8 cellular contexts compared by ENCODE assay signal in the genomic region with DNA sequence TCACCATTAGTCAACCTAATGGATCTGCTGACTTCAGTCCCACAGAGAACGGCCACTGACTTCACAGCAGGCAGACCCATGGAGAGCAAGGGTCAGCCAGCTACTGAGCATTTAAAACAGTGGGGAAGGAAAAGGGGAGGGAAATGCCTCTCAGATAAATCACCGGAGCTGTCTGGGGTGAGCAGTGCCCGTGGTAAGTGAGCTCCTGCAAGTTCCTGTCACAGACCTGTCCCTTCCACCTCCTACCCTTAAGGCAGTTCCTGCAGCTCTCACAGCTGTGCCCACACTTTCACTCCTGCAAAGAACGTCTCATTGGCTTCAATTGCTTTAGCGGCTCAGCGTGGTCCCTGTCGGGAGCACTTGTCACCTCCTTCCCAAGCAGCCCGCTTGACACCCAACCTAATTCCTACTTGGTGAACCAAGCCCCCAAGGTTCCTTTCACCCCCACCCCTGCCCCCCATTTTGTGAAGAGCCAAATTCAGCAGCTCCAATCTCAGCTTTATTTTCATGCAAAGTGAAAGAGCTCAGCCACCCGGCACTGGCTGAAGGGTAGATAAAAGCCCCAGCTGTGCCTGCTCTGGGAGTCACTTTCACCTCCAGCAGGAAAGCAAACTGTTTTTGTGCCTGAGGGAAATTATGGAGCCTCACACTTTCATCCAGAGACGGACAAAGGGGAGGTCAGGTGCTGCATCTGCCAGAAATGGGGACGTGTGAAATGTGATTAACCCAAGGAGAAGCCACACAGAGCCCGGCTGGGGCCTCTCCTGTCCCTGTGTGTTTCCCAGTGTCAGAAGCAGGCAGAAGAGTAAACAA.
DNase-seq lines count a peak whose midpoint lies in the region; ATAC-seq, FAIRE-seq and TF ChIP-seq lines count a peak whose summit lies in the region.

No MANE protein-coding gene starts in this region.

- H3K9me3 Mint-ChIP-seq in Calu3 (ENCODE audit: low read depth, unreplicated experiment) = peaks cover 4% of the 10 kb centered on the region
- no peaks in the 10 kb centered on the region for H3K9me3 Mint-ChIP-seq in astrocyte (ENCODE audit: unreplicated experiment)
- peaks cover 19% of the 10 kb centered on the region for H3K9me3 Mint-ChIP-seq in stimulated activated naive CD8-positive, alpha-beta T cell treated with anti-CD3 and anti-CD28 coated beads, Interleukin-15, Interleukin-2, amounts not matched to agents 100 ng/mL and 50 ng/mL, for 24 hours

- peak overlapping the region; percentile 17 for H3K4me3 ChIP-seq in astrocyte (ENCODE audit: insufficient read depth, low read depth, low read length)
- H3K4me3 ChIP-seq in kidney (ENCODE audit: low read length in 2 of 2) = peak overlapping the region; percentile 54 to 57

- FAIRE-seq in astrocyte (lab: Jason Lieb, UNC) = no peak
- FAIRE-seq in kidney (lab: Jason Lieb, UNC) = no peak

- no peaks in the 10 kb centered on the region for H3K27me3 ChIP-seq in astrocyte (ENCODE audit: insufficient read depth, low read length)

- H3K4me1 Mint-ChIP-seq in Calu3 (ENCODE audit: low read depth, unreplicated experiment) (peaks cover 8% of the 10 kb centered on the region), astrocyte (ENCODE audit: low read depth, unreplicated experiment) (peaks cover 51% of the 10 kb centered on the region)
- H3K4me1 Mint-ChIP-seq in stimulated activated naive CD8-positive, alpha-beta T cell treated with anti-CD3 and anti-CD28 coated beads, Interleukin-15, Interleukin-2, amounts not matched to agents 100 ng/mL and 50 ng/mL, for 24 hours (ENCODE audit: low read depth) = peaks cover 31% of the 10 kb centered on the region

- H3K36me3 Mint-ChIP-seq in Calu3 (ENCODE audit: insufficient read depth, unreplicated experiment) = no peaks in the 10 kb centered on the region
- no peaks in the 10 kb centered on the region for H3K36me3 Mint-ChIP-seq in astrocyte (ENCODE audit: low read depth, unreplicated experiment)
- no peaks in the 10 kb centered on the region for H3K36me3 Mint-ChIP-seq in stimulated activated naive CD8-positive, alpha-beta T cell treated with anti-CD3 and anti-CD28 coated beads, Interleukin-15, Interleukin-2, amounts not matched to agents 100 ng/mL and 50 ng/mL, for 24 hours (ENCODE audit: low read depth)

- TF ChIP-seq CTCF in Calu3 (IDR thresholded peaks at IDR 0.05; ENCODE audit: unreplicated experiment) (no peak), astrocyte (IDR thresholded peaks at IDR 0.05; ENCODE audit: insufficient read depth, low read depth, low read length) (no peak), kidney (IDR thresholded peaks at IDR 0.05; ENCODE audit: borderline replicate concordance, extremely low read depth, insufficient read depth) (no peak)

- intact Hi-C loops in Calu3 (cut with micrococcal nuclease; ENCODE audit: unreplicated experiment) (no loop called here), kidney (cut with DNase I) (no loop called here)

- no TSS peak for BruUV-seq in Calu3 (replicated peaks; lab: Mats Ljungman, UMichigan)

- H3K4me1 ChIP-seq in astrocyte (ENCODE audit: insufficient read depth, low read length) (peaks cover 16% of the 10 kb centered on the region), kidney (ENCODE audit: control insufficient read depth in 1 of 2, insufficient read depth in 1 of 2, low read depth in 1 of 2, low read length in 2 of 2) (peaks cover 0 to 4% of the 10 kb centered on the region in 2 donors)

- peak overlapping the region; percentile 62 for H2AFZ ChIP-seq in astrocyte (ENCODE audit: low read depth, low read length)

- H3K27ac ChIP-seq in astrocyte (ENCODE audit: low read depth, low read length) (no peak overlapping the region), kidney (ENCODE audit: low read depth in 2 of 2, low read length in 2 of 2) (no peak overlapping the region)

- DNase-seq in Calu3 (peak; percentile 6), NCI-H2081 (lab: John Stamatoyannopoulos, UW) (peak; percentile 69 to 82), astrocyte (ENCODE audit: low read depth) (peak; percentile 33), kidney (peak; percentile 42), NCI-H1930 (lab: John Stamatoyannopoulos, UW) (no peak), NCI-H2171 (lab: John Stamatoyannopoulos, UW) (no peak)

- H3K79me2 ChIP-seq in astrocyte (ENCODE audit: insufficient read depth, low read length) = no peaks in the 10 kb centered on the region

- H3K27me3 Mint-ChIP-seq in Calu3 (ENCODE audit: unreplicated experiment) = peaks cover 15% of the 10 kb centered on the region
- no peaks in the 10 kb centered on the region for H3K27me3 Mint-ChIP-seq in astrocyte (ENCODE audit: low read depth, unreplicated experiment)
- no peaks in the 10 kb centered on the region for H3K27me3 Mint-ChIP-seq in stimulated activated naive CD8-positive, alpha-beta T cell treated with anti-CD3 and anti-CD28 coated beads, Interleukin-15, Interleukin-2, amounts not matched to agents 100 ng/mL and 50 ng/mL, for 24 hours

- peak; percentile 81 for ATAC-seq in GM21526 (IDR thresholded peaks at IDR 0.05; ENCODE audit: low FRiP score, unreplicated experiment)

- H3K9me3 ChIP-seq in astrocyte (ENCODE audit: insufficient read depth, low read depth, low read length) (no peaks in the 10 kb centered on the region), kidney (ENCODE audit: control insufficient read depth in 1 of 2, low read length in 2 of 2) (no peaks in the 10 kb centered on the region)

- H3K4me2 ChIP-seq in astrocyte (ENCODE audit: low read length) = peak overlapping the region; percentile 79

- peak overlapping the region; percentile 56 for H3K4me3 Mint-ChIP-seq in Calu3 (ENCODE audit: low read depth, unreplicated experiment)
- H3K4me3 Mint-ChIP-seq in astrocyte (ENCODE audit: unreplicated experiment) = peak overlapping the region; percentile 43
- peak overlapping the region; percentile 68 for H3K4me3 Mint-ChIP-seq in stimulated activated naive CD8-positive, alpha-beta T cell treated with anti-CD3 and anti-CD28 coated beads, Interleukin-15, Interleukin-2, amounts not matched to agents 100 ng/mL and 50 ng/mL, for 24 hours

- no peaks in the 10 kb centered on the region for H4K20me1 ChIP-seq in astrocyte (ENCODE audit: insufficient read depth, low read length)

- H3K9ac ChIP-seq in astrocyte (ENCODE audit: low read length) (peak overlapping the region; percentile 16), kidney (ENCODE audit: low read length in 2 of 2) (peak overlapping the region in 1 of 2 donors; percentile 15)

- H3K27ac Mint-ChIP-seq in Calu3 (ENCODE audit: unreplicated experiment) (no peak overlapping the region), astrocyte (ENCODE audit: unreplicated experiment) (peak overlapping the region; percentile 99)
- H3K27ac Mint-ChIP-seq in stimulated activated naive CD8-positive, alpha-beta T cell treated with anti-CD3 and anti-CD28 coated beads, Interleukin-15, Interleukin-2, amounts not matched to agents 100 ng/mL and 50 ng/mL, for 24 hours = peak overlapping the region; percentile 37

- CTCF ChIA-PET in Calu3 (lab: Charles Lee) = interaction anchor here (0.6 to 0.7 kb wide), 2 partner anchors 52 to 166 kb away, joined by 3 read pairs; no protein-coding TSS in a partner anchor

- no peaks in the 10 kb centered on the region for H3K36me3 ChIP-seq in astrocyte (ENCODE audit: insufficient read depth, low read length)
- H3K36me3 ChIP-seq in kidney (ENCODE audit: control insufficient read depth in 1 of 2, insufficient read depth in 2 of 2, low read length in 2 of 2) = no peaks in the 10 kb centered on the region

Comparison
In these comparisons a context has a peak if more than half of its experiments do, and no peak if none do; other contexts are left out.
1. DNase-seq: peak in Calu3 (single experiment), NCI-H2081 (2 of 2), astrocyte (single experiment) and kidney (single experiment); none in NCI-H1930 (0 of 2) and NCI-H2171 (single experiment).
2. Peak in every context shown above with its lines, with median percentiles within 50 percentile points of each other: H3K4me3 Mint-ChIP-seq.